1 cellular context compared by ENCODE assay signal in genomic region chr4:128553665-128554515, GRCh38.
TF ChIP-seq lines count a peak whose summit lies in the region.

No MANE protein-coding gene starts in this region.

TF ChIP-seq in GM23338, 12 proteins besides CTCF, POLR2A, EP300 and RAD21 (continued from another document):
- TF ChIP-seq, protein P1, sequence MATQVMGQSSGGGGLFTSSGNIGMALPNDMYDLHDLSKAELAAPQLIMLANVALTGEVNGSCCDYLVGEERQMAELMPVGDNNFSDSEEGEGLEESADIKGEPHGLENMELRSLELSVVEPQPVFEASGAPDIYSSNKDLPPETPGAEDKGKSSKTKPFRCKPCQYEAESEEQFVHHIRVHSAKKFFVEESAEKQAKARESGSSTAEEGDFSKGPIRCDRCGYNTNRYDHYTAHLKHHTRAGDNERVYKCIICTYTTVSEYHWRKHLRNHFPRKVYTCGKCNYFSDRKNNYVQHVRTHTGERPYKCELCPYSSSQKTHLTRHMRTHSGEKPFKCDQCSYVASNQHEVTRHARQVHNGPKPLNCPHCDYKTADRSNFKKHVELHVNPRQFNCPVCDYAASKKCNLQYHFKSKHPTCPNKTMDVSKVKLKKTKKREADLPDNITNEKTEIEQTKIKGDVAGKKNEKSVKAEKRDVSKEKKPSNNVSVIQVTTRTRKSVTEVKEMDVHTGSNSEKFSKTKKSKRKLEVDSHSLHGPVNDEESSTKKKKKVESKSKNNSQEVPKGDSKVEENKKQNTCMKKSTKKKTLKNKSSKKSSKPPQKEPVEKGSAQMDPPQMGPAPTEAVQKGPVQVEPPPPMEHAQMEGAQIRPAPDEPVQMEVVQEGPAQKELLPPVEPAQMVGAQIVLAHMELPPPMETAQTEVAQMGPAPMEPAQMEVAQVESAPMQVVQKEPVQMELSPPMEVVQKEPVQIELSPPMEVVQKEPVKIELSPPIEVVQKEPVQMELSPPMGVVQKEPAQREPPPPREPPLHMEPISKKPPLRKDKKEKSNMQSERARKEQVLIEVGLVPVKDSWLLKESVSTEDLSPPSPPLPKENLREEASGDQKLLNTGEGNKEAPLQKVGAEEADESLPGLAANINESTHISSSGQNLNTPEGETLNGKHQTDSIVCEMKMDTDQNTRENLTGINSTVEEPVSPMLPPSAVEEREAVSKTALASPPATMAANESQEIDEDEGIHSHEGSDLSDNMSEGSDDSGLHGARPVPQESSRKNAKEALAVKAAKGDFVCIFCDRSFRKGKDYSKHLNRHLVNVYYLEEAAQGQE (IDR thresholded peaks at IDR 0.05; ENCODE audit: unreplicated experiment) = no peak
- TF ChIP-seq EZH2 (IDR thresholded peaks at IDR 0.05; ENCODE audit: low read depth, unreplicated experiment) = no peak
- no peak for TF ChIP-seq JUNB (IDR thresholded peaks at IDR 0.05; ENCODE audit: unreplicated experiment)
